19 cellular contexts compared by ENCODE assay signal in genomic region chr5:72402381-72402890, GRCh38.
A peak's percentile ranks its signal among the peaks of the same experiment; 100 is the strongest.
DNase-seq lines count a peak whose midpoint lies in the region; TF ChIP-seq lines count a peak whose summit lies in the region.
"Had no signal": no experiment of that assay in that cellular context is flagged by ENCODE, and none has a peak within 500 bp of the region (broad histone marks: within the 10 kb centered on the region; RNA-seq: fewer than 3 reads in every experiment).

No MANE protein-coding gene starts in this region.

- TF ChIP-seq CTCF in chondrocyte (IDR thresholded peaks at IDR 0.05) = no peak

- no peak overlapping the region for H3K4me3 Mint-ChIP-seq in chondrocyte (ENCODE audit: unreplicated experiment)
- H3K4me3 Mint-ChIP-seq: CD4-positive, alpha-beta T cell; effector memory CD8-positive, alpha-beta T cell had no signal

- no peaks in the 10 kb centered on the region for H3K36me3 ChIP-seq in subcutaneous abdominal adipose tissue (ENCODE audit: control insufficient read depth in 5 of 5, insufficient read depth in 5 of 5, low read length in 5 of 5)

- H3K9me3 ChIP-seq in subcutaneous abdominal adipose tissue (ENCODE audit: control insufficient read depth in 5 of 5, low read length in 5 of 5) = peaks cover 3 to 20% (median 12%) of the 10 kb centered on the region in 5 donors

- peaks cover 4% of the 10 kb centered on the region for H3K36me3 Mint-ChIP-seq in chondrocyte (ENCODE audit: low read depth)

- H3K9ac ChIP-seq in subcutaneous abdominal adipose tissue (ENCODE audit: low read length in 5 of 5) = no peak overlapping the region
- H3K9ac ChIP-seq: SK-N-SH had no signal

- peaks cover 0 to 24% (median 4%) of the 10 kb centered on the region in 5 donors for H3K4me1 ChIP-seq in subcutaneous abdominal adipose tissue (ENCODE audit: control insufficient read depth in 5 of 5, insufficient read depth in 5 of 5, low read length in 5 of 5)

- H3K27me3 Mint-ChIP-seq in chondrocyte (ENCODE audit: low read depth) = no peaks in the 10 kb centered on the region

- no peaks in the 10 kb centered on the region for H3K27me3 ChIP-seq in subcutaneous abdominal adipose tissue (ENCODE audit: control insufficient read depth in 5 of 5, insufficient read depth in 4 of 5, low read length in 5 of 5)

- peaks cover 20% of the 10 kb centered on the region for H3K9me3 Mint-ChIP-seq in chondrocyte (ENCODE audit: low read depth)

- peaks cover 39% of the 10 kb centered on the region for H3K4me1 Mint-ChIP-seq in chondrocyte (ENCODE audit: low read depth)

- H3K4me3 ChIP-seq in subcutaneous abdominal adipose tissue (ENCODE audit: low read depth in 1 of 5, low read length in 5 of 5) = no peak overlapping the region
- H3K4me3 ChIP-seq: mucosa of descending colon had no signal

- peak overlapping the region; percentile 84 for H3K27ac Mint-ChIP-seq in chondrocyte (ENCODE audit: unreplicated experiment)
- H3K27ac Mint-ChIP-seq: CD4-positive, alpha-beta T cell; effector memory CD8-positive, alpha-beta T cell; progenitor cell of endocrine pancreas had no signal

- H3K27ac ChIP-seq in subcutaneous abdominal adipose tissue (ENCODE audit: low read depth, low read length) = peak overlapping the region; percentile 12

- DNase-seq in M059J (ENCODE audit: low read depth) (peak; percentile 91), chondrocyte (ENCODE audit: low spot score) (no peak), iris pigment epithelial cell (ENCODE audit: low read depth) (peak; percentile 70), NCI-H2029 treated with DMSO at 0.1 percent for 48 hours (lab: John Stamatoyannopoulos, UW) (no peak), HT-29 (ENCODE audit: low spot score) (no peak), NCI-H345 (lab: John Stamatoyannopoulos, UW) (no peak)
- DNase-seq in activated CD4-positive, alpha-beta T cell treated with anti-CD3 and anti-CD28 coated beads for 4 hours = no peak
- DNase-seq: activated CD4-positive, CD25-positive, alpha-beta regulatory T cell; CD4-positive, alpha-beta T cell; effector memory CD8-positive, alpha-beta T cell; KG1; NCI-H2029; NK-92 treated with Interleukin-12 subunit alpha and Interleukin-12 subunit beta, amount 100 ng/mL, for 24 hours; SK-N-SH; stimulated activated CD4-positive, alpha-beta T cell treated with anti-CD3 and anti-CD28 coated beads, Interleukin-4, amount 100 ng/mL, for 24 hours; stimulated activated naive CD4-positive, alpha-beta T cell treated with Interleukin-2 at 50 U/mL for 16 hours had no signal

Comparison
In these comparisons a context has a peak if more than half of its experiments do, and no peak if none do; other contexts are left out.
1. DNase-seq: peak in M059J (single experiment) and iris pigment epithelial cell (single experiment); none in chondrocyte (single experiment), NCI-H2029 treated with DMSO at 0.1 percent for 48 hours (single experiment), activated CD4-positive, alpha-beta T cell treated with anti-CD3 and anti-CD28 coated beads for 4 hours (0 of 2), HT-29 (single experiment) and NCI-H345 (single experiment).